Comparison of ENCODE assay signal across 17 cellular contexts in the genomic region with DNA sequence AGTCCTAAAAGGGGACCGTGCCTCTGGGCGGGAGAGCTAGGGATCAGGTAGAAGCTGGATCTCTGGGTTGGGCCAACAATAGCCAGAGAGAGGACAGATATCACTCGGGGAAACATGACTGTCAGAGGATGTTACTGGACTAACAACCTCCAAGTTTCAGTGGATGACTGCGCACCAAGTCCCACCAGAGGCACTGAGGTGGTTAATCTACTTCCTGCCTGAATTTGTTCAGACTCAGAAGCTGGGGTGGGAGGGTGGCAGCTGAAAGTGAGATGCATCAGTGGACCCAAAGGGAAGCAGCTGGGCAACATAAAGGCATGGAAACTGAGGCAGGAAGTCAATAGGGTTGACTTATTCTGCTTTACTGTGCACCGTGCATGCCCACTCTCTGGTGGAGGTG.
DNase-seq lines count a peak whose midpoint lies in the region; ATAC-seq, FAIRE-seq and TF ChIP-seq lines count a peak whose summit lies in the region.
"Had no signal": no experiment of that assay in that cellular context is flagged by ENCODE, and none has a peak within 500 bp of the region (broad histone marks: within the 10 kb centered on the region; RNA-seq: fewer than 3 reads in every experiment).

No MANE protein-coding gene starts in this region.

- peak; percentile 21 for DNase-seq in GM06990 (ENCODE audit: extremely low read depth, insufficient read length)
- DNase-seq in activated naive CD8-positive, alpha-beta T cell treated with anti-CD3 and anti-CD28 coated beads, Interleukin-2, amount 10 ng/mL, durations not matched to agents 7 days and 5 days = no peak
- no peak for DNase-seq in DMS153 treated with DMSO at 0.1 percent for 48 hours (lab: John Stamatoyannopoulos, UW; ENCODE audit: unreplicated experiment)
- DNase-seq in smooth muscle cell (lab: John Stamatoyannopoulos, UW; ENCODE audit: unreplicated experiment) = no peak
- no peak for DNase-seq in H54 (ENCODE audit: insufficient read length, low spot score)
- DNase-seq: activated B cell treated with CpG ODN at 0.5 μM for 24 hours; amniotic stem cell; effector CD8-positive, alpha-beta T cell; glutamatergic neuron; HFFc6; left ventricle myocardium superior; pancreas had no signal

- no peaks in the 10 kb centered on the region for H3K4me1 ChIP-seq in smooth muscle cell (ENCODE audit: low read depth)
- H3K4me1 ChIP-seq: pancreas had no signal

- peak overlapping the region; percentile 12 for H3K4me3 Mint-ChIP-seq in activated naive CD8-positive, alpha-beta T cell treated with anti-CD3 and anti-CD28 coated beads, Interleukin-2, amount 10 ng/mL, durations not matched to agents 7 days and 5 days
- H3K4me3 Mint-ChIP-seq: activated B cell treated with CpG ODN at 0.5 μM for 24 hours, HFFc6 had no signal

- no peak overlapping the region for H3K27ac ChIP-seq in smooth muscle cell (ENCODE audit: low read depth)
- H3K27ac ChIP-seq: pancreas, RWPE1, thoracic aorta had no signal

- H3K4me3 ChIP-seq in GM06990 (replicated peaks; ENCODE audit: low read depth, low read length) (no peak overlapping the region), smooth muscle cell (no peak overlapping the region)
- H3K4me3 ChIP-seq: pancreas, thoracic aorta had no signal

- TF ChIP-seq CTCF in GM06990 (IDR thresholded peaks at IDR 0.05; ENCODE audit: insufficient read depth, low read length, poor library complexity, severe bottlenecking) = no peak
- TF ChIP-seq CTCF in smooth muscle cell (IDR thresholded peaks at IDR 0.05; ENCODE audit: borderline replicate concordance, insufficient read depth, poor library complexity, severe bottlenecking) = no peak

- H3K4me1 Mint-ChIP-seq in activated naive CD8-positive, alpha-beta T cell treated with anti-CD3 and anti-CD28 coated beads, Interleukin-2, amount 10 ng/mL, durations not matched to agents 7 days and 5 days = peaks cover 23% of the 10 kb centered on the region

- H3K9ac ChIP-seq in smooth muscle cell (ENCODE audit: low read depth) = no peak overlapping the region

- H2AFZ ChIP-seq in smooth muscle cell (ENCODE audit: low read depth) = no peak overlapping the region

- H3K27ac Mint-ChIP-seq in activated naive CD8-positive, alpha-beta T cell treated with anti-CD3 and anti-CD28 coated beads, Interleukin-2, amount 10 ng/mL, durations not matched to agents 7 days and 5 days = peak overlapping the region; percentile 40
- H3K27ac Mint-ChIP-seq: activated B cell treated with CpG ODN at 0.5 μM for 24 hours, HFFc6 had no signal

- peaks cover 2% of the 10 kb centered on the region for H3K36me3 Mint-ChIP-seq in activated naive CD8-positive, alpha-beta T cell treated with anti-CD3 and anti-CD28 coated beads, Interleukin-2, amount 10 ng/mL, durations not matched to agents 7 days and 5 days

- no peaks in the 10 kb centered on the region for H3K79me2 ChIP-seq in smooth muscle cell (ENCODE audit: low read depth)

- H3K36me3 ChIP-seq in GM06990 (ENCODE audit: control insufficient read depth, insufficient read depth, low read length) (no peaks in the 10 kb centered on the region), smooth muscle cell (ENCODE audit: low read depth) (no peaks in the 10 kb centered on the region)
- H3K36me3 ChIP-seq: pancreas, thoracic aorta had no signal

- no peaks in the 10 kb centered on the region for H4K20me1 ChIP-seq in smooth muscle cell (ENCODE audit: low read depth)

- H3K27me3 ChIP-seq in GM06990 (replicated peaks; ENCODE audit: control insufficient read depth, insufficient read depth, low read length) = no peaks in the 10 kb centered on the region
- no peaks in the 10 kb centered on the region for H3K27me3 ChIP-seq in smooth muscle cell (ENCODE audit: low read depth)
- H3K27me3 ChIP-seq: pancreas had no signal

- ATAC-seq in GM19438 (IDR thresholded peaks at IDR 0.05; ENCODE audit: low read depth, unreplicated experiment) (peak; percentile 65), HG03342 (IDR thresholded peaks at IDR 0.05; ENCODE audit: unreplicated experiment) (peak; percentile 43), GM18870 (IDR thresholded peaks at IDR 0.05; ENCODE audit: unreplicated experiment) (no peak)
- ATAC-seq in activated naive CD8-positive, alpha-beta T cell treated with anti-CD3 and anti-CD28 coated beads, Interleukin-2, amount 10 ng/mL, durations not matched to agents 7 days and 5 days (ENCODE audit: low read depth) = peak; percentile 69
- ATAC-seq: left ventricle myocardium superior had no signal

- no peak for FAIRE-seq in H54 (lab: Jason Lieb, UNC)
- FAIRE-seq: pancreas had no signal

- 99% methylated on average over 5 of the region's 5 CpGs for WGBS in smooth muscle cell (ENCODE audit: low lambda C conversion rate)

- no peak overlapping the region for H3K4me2 ChIP-seq in smooth muscle cell

- no peak for TF ChIP-seq POLR2A in H54 (IDR thresholded peaks at IDR 0.05; ENCODE audit: low read depth, low read length)

- no peaks in the 10 kb centered on the region for H3K9me3 Mint-ChIP-seq in activated naive CD8-positive, alpha-beta T cell treated with anti-CD3 and anti-CD28 coated beads, Interleukin-2, amount 10 ng/mL, durations not matched to agents 7 days and 5 days
- H3K9me3 Mint-ChIP-seq: activated B cell treated with CpG ODN at 0.5 μM for 24 hours, HFFc6 had no signal

- POLR2A ChIA-PET in activated naive CD8-positive, alpha-beta T cell treated with anti-CD3 and anti-CD28 coated beads, Interleukin-2, amount 10 ng/mL, durations not matched to agents 7 days and 5 days (lab: Charles Lee) = no interaction called here

- H3F3A ChIP-seq in smooth muscle cell (ENCODE audit: low read depth) = no peaks in the 10 kb centered on the region

- H3K9me3 ChIP-seq in smooth muscle cell (replicated peaks; ENCODE audit: low read depth) = no peaks in the 10 kb centered on the region
- H3K9me3 ChIP-seq: pancreas, thoracic aorta had no signal

- H3K27me3 Mint-ChIP-seq in activated naive CD8-positive, alpha-beta T cell treated with anti-CD3 and anti-CD28 coated beads, Interleukin-2, amount 10 ng/mL, durations not matched to agents 7 days and 5 days = peaks cover 18% of the 10 kb centered on the region
